23 cellular contexts compared by ENCODE assay signal in the genomic region with DNA sequence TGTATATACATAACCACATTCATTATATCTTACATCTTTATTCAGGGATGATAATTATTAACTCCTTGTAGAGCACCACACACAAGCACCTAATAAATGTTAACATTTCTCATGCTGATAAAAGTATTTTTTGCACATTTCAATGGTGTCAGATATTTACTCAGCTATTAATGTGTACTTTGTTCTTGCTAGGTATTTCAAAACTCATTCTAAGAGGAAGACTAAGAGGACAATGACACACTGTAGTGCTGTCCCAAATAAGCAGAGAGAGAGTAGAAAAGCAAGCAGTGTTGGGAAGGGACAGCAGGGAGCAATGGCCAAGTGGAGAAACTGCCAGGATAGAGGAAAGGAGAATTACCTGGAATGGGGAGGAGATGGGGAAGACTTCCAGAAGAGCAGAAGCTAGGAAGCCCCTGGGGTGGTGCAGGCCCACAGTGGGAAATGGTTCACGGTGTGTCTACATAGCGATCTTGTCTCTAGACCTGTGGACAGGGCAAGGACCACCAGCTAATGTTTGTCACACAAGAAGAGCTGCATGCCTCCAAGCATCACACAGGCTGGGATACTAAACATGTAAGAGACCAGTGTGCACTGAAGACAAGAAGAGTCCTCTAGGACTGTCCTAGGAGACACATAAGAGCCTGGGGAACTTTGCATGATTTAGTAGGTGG. TPM values are rescaled to one million over a fixed set of nuclear protein-coding genes. Genes with fewer than 3 reads are reported as not detected.
A peak's percentile ranks its signal among the peaks of the same experiment; 100 is the strongest.
DNase-seq lines count a peak whose midpoint lies in the region; ATAC-seq, FAIRE-seq and TF ChIP-seq lines count a peak whose summit lies in the region.
"Had no signal": no experiment of that assay in that cellular context is flagged by ENCODE, and none has a peak within 500 bp of the region (broad histone marks: within the 10 kb centered on the region; RNA-seq: fewer than 3 reads in every experiment).

No MANE protein-coding gene starts in this region.

- H3K4me2 ChIP-seq in HepG2 (ENCODE audit: low read depth, low read length) = peak overlapping the region; percentile 76

- no peak overlapping the region for H2AFZ ChIP-seq in HepG2 (ENCODE audit: low read length)
- H2AFZ ChIP-seq: GM23248 had no signal

- no peak for TF ChIP-seq CTCF in Calu3 (IDR thresholded peaks at IDR 0.05; ENCODE audit: unreplicated experiment)
- TF ChIP-seq CTCF in HepG2 (CRISPR knock-in tag; IDR thresholded peaks at IDR 0.05) = no peak

- CTCF ChIA-PET in Calu3 (lab: Charles Lee) (no interaction called here), HepG2 (lab: Yijun Ruan, JAX; ENCODE audit: low intra/inter-chr PET ratio, low total read pairs) (no interaction called here)

- no peaks in the 10 kb centered on the region for H3K27me3 Mint-ChIP-seq in Calu3 (ENCODE audit: unreplicated experiment)
- H3K27me3 Mint-ChIP-seq in activated T-helper 17 cell treated with anti-CD3 and anti-CD28 coated beads, Interleukin-2, amount 50 U/mL, for 72 hours = no peaks in the 10 kb centered on the region
- no peaks in the 10 kb centered on the region for H3K27me3 Mint-ChIP-seq in activated CD4-positive, alpha-beta T cell treated with anti-CD3 and anti-CD28 coated beads, Interleukin-2, amount 10 ng/mL, durations not matched to agents 24 days and 14 days
- H3K27me3 Mint-ChIP-seq: IgD-negative memory B cell had no signal

- peaks cover 6% of the 10 kb centered on the region for H3K36me3 Mint-ChIP-seq in Calu3 (ENCODE audit: insufficient read depth, unreplicated experiment)
- H3K36me3 Mint-ChIP-seq in activated T-helper 17 cell treated with anti-CD3 and anti-CD28 coated beads, Interleukin-2, amount 50 U/mL, for 72 hours (ENCODE audit: low read depth) = peaks cover 60% of the 10 kb centered on the region
- peaks cover 30% of the 10 kb centered on the region for H3K36me3 Mint-ChIP-seq in activated CD4-positive, alpha-beta T cell treated with anti-CD3 and anti-CD28 coated beads, Interleukin-2, amount 10 ng/mL, durations not matched to agents 24 days and 14 days (ENCODE audit: low read depth)

- FAIRE-seq in HepG2 (lab: Jason Lieb, UNC) (peak; percentile 94), small intestine (lab: Jason Lieb, UNC) (peak; percentile 68)

- H3K9me3 ChIP-seq in HepG2 (ENCODE audit: low read length) = no peaks in the 10 kb centered on the region
- H3K9me3 ChIP-seq in small intestine (ENCODE audit: control insufficient read depth, low read depth) = no peaks in the 10 kb centered on the region
- H3K9me3 ChIP-seq: BE2C had no signal

- in situ Hi-C loops in HepG2 (cut with HindIII; ENCODE audit: extremely low pct_ligation_motif_present, low pct_unique_long_range_greater_than_20kb) = no loop called here

- TF ChIP-seq EP300 in HepG2 (IDR thresholded peaks at IDR 0.05; ENCODE audit: low read depth in 2 of 2, low read length in 2 of 2) = peak in 1 of 2 experiments; percentile 86; a peak in 3 of 4 replicates
- TF ChIP-seq EP300 in HepG2 (CRISPR knock-in tag; IDR thresholded peaks at IDR 0.05; ENCODE audit: borderline replicate concordance) = peak; percentile 83

- 0% methylated on average over 2 of the region's 2 CpGs for WGBS in HepG2 (ENCODE audit: low lambda C conversion rate)
- WGBS in small intestine, 3 donors = 96 to 97% (median 96%) methylated on average over 2 of the region's 2 CpGs

- no peak for DNase-seq in Calu3
- peak; percentile 95 for DNase-seq in HepG2 (ENCODE audit: low spot score)
- no peak for DNase-seq in small intestine
- DNase-seq in activated CD4-positive, alpha-beta T cell treated with anti-CD3 and anti-CD28 coated beads, Interleukin-2, amount 10 ng/mL, durations not matched to agents 24 days and 14 days = no peak
- DNase-seq: BE2C, DMS 273 treated with DMSO at 0.1 percent for 48 hours, DMS79 treated with DMSO at 0.1 percent for 48 hours, GM23248, H9, HFFc6, Karpas-422, NCI-H1417 treated with DMSO at 0.1 percent for 48 hours, NCI-H187 treated with DMSO at 0.1 percent for 48 hours, NCI-H226, NCI-H510A treated with DMSO at 0.1 percent for 48 hours, NCI-H748 treated with DMSO at 0.1 percent for 48 hours, SHP77 treated with DMSO at 0.1 percent for 48 hours had no signal

- peaks cover 9% of the 10 kb centered on the region for H3K4me1 Mint-ChIP-seq in Calu3 (ENCODE audit: low read depth, unreplicated experiment)
- H3K4me1 Mint-ChIP-seq in activated T-helper 17 cell treated with anti-CD3 and anti-CD28 coated beads, Interleukin-2, amount 50 U/mL, for 72 hours = no peaks in the 10 kb centered on the region
- H3K4me1 Mint-ChIP-seq in activated CD4-positive, alpha-beta T cell treated with anti-CD3 and anti-CD28 coated beads, Interleukin-2, amount 10 ng/mL, durations not matched to agents 24 days and 14 days = peaks cover 4% of the 10 kb centered on the region
- H3K4me1 Mint-ChIP-seq: H9 had no signal

- peaks cover 5 to 24% of the 10 kb centered on the region in 2 experiments for H3K36me3 ChIP-seq in HepG2 (replicated peaks in 1 of 2; ENCODE audit: control insufficient read depth in 1 of 2, insufficient read depth in 2 of 2, low read length in 2 of 2)
- peaks cover 3 to 17% of the 10 kb centered on the region in 2 donors for H3K36me3 ChIP-seq in small intestine (ENCODE audit: control insufficient read depth in 2 of 2, insufficient read depth in 2 of 2, low read length in 2 of 2)

- peak; percentile 23 to 29; a peak in 1 of 4 replicates for TF ChIP-seq POLR2A in HepG2 (IDR thresholded peaks at IDR 0.05; ENCODE audit: insufficient read depth in 1 of 2, low read depth in 2 of 2, low read length in 2 of 2)

- TF ChIP-seq RAD21 in HepG2 (CRISPR knock-in tag; IDR thresholded peaks at IDR 0.05) = no peak

- BruUV-seq in Calu3 (replicated peaks; lab: Mats Ljungman, UMichigan) (no TSS peak), HepG2 (replicated peaks; lab: Mats Ljungman, UMichigan) (TSS peak; percentile 98)

- H3K27me3 ChIP-seq in HepG2 (ENCODE audit: control insufficient read depth in 1 of 2, insufficient read depth in 2 of 2, low read length in 2 of 2) (no peaks in the 10 kb centered on the region), small intestine (ENCODE audit: control insufficient read depth in 2 of 2, insufficient read depth in 2 of 2, low read length in 2 of 2) (no peaks in the 10 kb centered on the region)
- H3K27me3 ChIP-seq: BE2C had no signal

- H3K79me2 ChIP-seq in HepG2 (ENCODE audit: insufficient read depth, low read length) = peaks cover 4% of the 10 kb centered on the region

- H3K4me3 Mint-ChIP-seq in Calu3 (ENCODE audit: low read depth, unreplicated experiment) = no peak overlapping the region
- H3K4me3 Mint-ChIP-seq in activated T-helper 17 cell treated with anti-CD3 and anti-CD28 coated beads, Interleukin-2, amount 50 U/mL, for 72 hours = no peak overlapping the region
- no peak overlapping the region for H3K4me3 Mint-ChIP-seq in activated CD4-positive, alpha-beta T cell treated with anti-CD3 and anti-CD28 coated beads, Interleukin-2, amount 10 ng/mL, durations not matched to agents 24 days and 14 days
- H3K4me3 Mint-ChIP-seq: H9, HFFc6, IgD-negative memory B cell had no signal

- POLR2A ChIA-PET in HepG2 (lab: Yijun Ruan, JAX) = interaction anchor here (0.9 to 2.0 kb wide), 7 partner anchors 20 to 168 kb away, joined by 4 to 6 read pairs (median 4); a partner anchor contains a TSS

- H3K4me3 ChIP-seq in HepG2 (replicated peaks in 1 of 3; ENCODE audit: insufficient read depth in 1 of 3, low read depth in 2 of 3, low read length in 3 of 3) = peak overlapping the region in 1 of 3 experiments; percentile 45; a peak in 2 of 6 replicates
- H3K4me3 ChIP-seq in small intestine (ENCODE audit: low read depth in 1 of 2, low read length in 2 of 2) = no peak overlapping the region
- H3K4me3 ChIP-seq: GM23248, SK-N-MC had no signal

- peak overlapping the region; percentile 14 for H3K27ac Mint-ChIP-seq in Calu3 (ENCODE audit: unreplicated experiment)
- H3K27ac Mint-ChIP-seq in activated T-helper 17 cell treated with anti-CD3 and anti-CD28 coated beads, Interleukin-2, amount 50 U/mL, for 72 hours = peak overlapping the region; percentile 2
- H3K27ac Mint-ChIP-seq in activated CD4-positive, alpha-beta T cell treated with anti-CD3 and anti-CD28 coated beads, Interleukin-2, amount 10 ng/mL, durations not matched to agents 24 days and 14 days = no peak overlapping the region
- H3K27ac Mint-ChIP-seq: HFFc6 had no signal

- intact Hi-C loops in Calu3 (cut with micrococcal nuclease; ENCODE audit: unreplicated experiment) = no loop called here
- intact Hi-C loops in HepG2 (cut with micrococcal nuclease; ENCODE audit: unreplicated experiment) = loop anchor here (5.0 kb wide), 2 partner anchors 48 to 138 kb away; no protein-coding TSS in a partner anchor
- intact Hi-C loops in activated CD4-positive, alpha-beta T cell treated with anti-CD3 and anti-CD28 coated beads, Interleukin-2, amount 10 ng/mL, durations not matched to agents 24 days and 14 days (cut with micrococcal nuclease) = no loop called here

- H3K27ac ChIP-seq in HepG2 (ENCODE audit: extremely low read length, insufficient read depth, low read length) (peak overlapping the region; percentile 86), small intestine (ENCODE audit: low read depth in 1 of 2, low read length in 1 of 2) (no peak overlapping the region)
- H3K27ac ChIP-seq: GM23248, RWPE1, SK-N-MC had no signal

- no peaks in the 10 kb centered on the region for H4K20me1 ChIP-seq in HepG2 (ENCODE audit: insufficient read depth, low read length)

- peaks cover 2% of the 10 kb centered on the region for H3K9me3 Mint-ChIP-seq in Calu3 (ENCODE audit: low read depth, unreplicated experiment)
- H3K9me3 Mint-ChIP-seq in activated T-helper 17 cell treated with anti-CD3 and anti-CD28 coated beads, Interleukin-2, amount 50 U/mL, for 72 hours = no peaks in the 10 kb centered on the region
- H3K9me3 Mint-ChIP-seq in activated CD4-positive, alpha-beta T cell treated with anti-CD3 and anti-CD28 coated beads, Interleukin-2, amount 10 ng/mL, durations not matched to agents 24 days and 14 days = peaks cover 4% of the 10 kb centered on the region
- H3K9me3 Mint-ChIP-seq: HFFc6 had no signal

- H3K9ac ChIP-seq in HepG2 (ENCODE audit: insufficient read depth, low read depth, low read length) = peak overlapping the region; percentile 59
- H3K9ac ChIP-seq: GM23248 had no signal

- H3K4me1 ChIP-seq in HepG2 (ENCODE audit: insufficient read depth, low read length) (peaks cover 52% of the 10 kb centered on the region), small intestine (ENCODE audit: control insufficient read depth in 2 of 2, insufficient read depth in 1 of 2, low read depth in 1 of 2, low read length in 1 of 2) (peaks cover 0 to 2% of the 10 kb centered on the region in 2 donors)
- H3K4me1 ChIP-seq: BE2C had no signal

- ATAC-seq in activated T-helper 17 cell treated with anti-CD3 and anti-CD28 coated beads, Interleukin-2, amount 50 U/mL, for 72 hours (replicated peaks) = no peak
- ATAC-seq in HepG2 = peak; percentile 99
- ATAC-seq in HG02870 (IDR thresholded peaks at IDR 0.05; ENCODE audit: unreplicated experiment) = no peak
- ATAC-seq in GM21619 (IDR thresholded peaks at IDR 0.05; ENCODE audit: unreplicated experiment) = no peak

RNA-seq across cellular contexts. Expression of a gene that starts 55.3 kb away (rescaled TPM):
- total RNA-seq in Calu3 (2022) (24.4 and 24.7 TPM in 2 replicates), HepG2 (2016; rRNA removed; fragmentation: Illumina TruSeq; extraction: Trizol) (80.1 and 103 TPM in 2 replicates)
- 10 to 100 TPM; 25.7 to 27.0 TPM for total RNA-seq in activated T-helper 17 cell treated with anti-CD3 and anti-CD28 coated beads, Interleukin-2, amount 50 U/mL, for 72 hours
- 37.4 and 43.4 TPM in 2 replicates for total RNA-seq in HepG2 (2016; cell fraction: cytosol; rRNA removed; fragmentation: Illumina TruSeq; extraction: Trizol; ENCODE audit: low read depth)
- total RNA-seq in HepG2 (2016; cell fraction: insoluble cytoplasmic fraction; rRNA removed; fragmentation: Illumina TruSeq; extraction: Trizol) = 81.0 and 99.9 TPM in 2 replicates
- total RNA-seq in HepG2 (2016; cell fraction: membrane; rRNA removed; fragmentation: Illumina TruSeq; extraction: Trizol) = 77.6 and 80.4 TPM in 2 replicates
- total RNA-seq in HepG2 (2016; cell fraction: nucleus; rRNA removed; fragmentation: Illumina TruSeq; extraction: Trizol) = 80.5 and 89.7 TPM in 2 replicates
- polyA plus RNA-seq in HepG2 (2011; rRNA removed) (19.6 and 23.4 TPM in 2 replicates), small intestine (10 to 100 TPM; 23.0 to 26.4 (median 25.4) TPM)
- polyA plus RNA-seq in HepG2 (2011; cell fraction: cytosol; rRNA removed) = 9.3 and 13.2 TPM in 2 replicates
- polyA plus RNA-seq in HepG2 (2011; cell fraction: nucleus; rRNA removed) = 14.0 and 14.7 TPM in 2 replicates
- 35.1 and 43.4 TPM in 2 replicates for polyA plus RNA-seq in HepG2 (2012)
- 37.5 and 43.9 TPM in 2 replicates for polyA plus RNA-seq in HepG2 (2016; cell fraction: cytosol; fragmentation: Illumina TruSeq; extraction: Trizol; ENCODE audit: low read depth)
- polyA plus RNA-seq in HepG2 (2016; cell fraction: insoluble cytoplasmic fraction; fragmentation: Illumina TruSeq; extraction: Trizol; ENCODE audit: low read depth) = 94.9 and 98.5 TPM in 2 replicates
- polyA plus RNA-seq in HepG2 (2016; cell fraction: membrane; fragmentation: Illumina TruSeq; extraction: Trizol; ENCODE audit: low read depth) = 69.8 and 72.8 TPM in 2 replicates
- polyA plus RNA-seq in HepG2 (2016; cell fraction: nucleus; fragmentation: Illumina TruSeq; extraction: Trizol; ENCODE audit: insufficient read depth, low read depth) = 103 and 104 TPM in 2 replicates
- polyA minus RNA-seq in HepG2 (2011; rRNA and poly(A)+ RNA removed; ENCODE audit: low replicate concordance) = 8.6 and 10.2 TPM in 2 replicates
- 11.7 and 12.2 TPM in 2 replicates for polyA minus RNA-seq in HepG2 (2011; cell fraction: cytosol; rRNA and poly(A)+ RNA removed)
- polyA minus RNA-seq in HepG2 (2011; cell fraction: nucleus; rRNA and poly(A)+ RNA removed) = 49.2 and 63.3 TPM in 2 replicates
- 22.6 and 22.7 TPM in 2 replicates for total RNA-seq in activated CD4-positive, alpha-beta T cell treated with anti-CD3 and anti-CD28 coated beads, Interleukin-2, amount 10 ng/mL, durations not matched to agents 24 days and 14 days

RNA-seq across cellular contexts. Expression of a gene that starts 55.4 kb away (rescaled TPM):
- total RNA-seq in Calu3 (2022) (32.7 and 35.1 TPM in 2 replicates), HepG2 (2016; rRNA removed; fragmentation: Illumina TruSeq; extraction: Trizol) (43.5 and 56.0 TPM in 2 replicates)
- total RNA-seq in activated T-helper 17 cell treated with anti-CD3 and anti-CD28 coated beads, Interleukin-2, amount 50 U/mL, for 72 hours = 10 to 100 TPM; 32.7 to 43.7 TPM
- 14.4 and 15.3 TPM in 2 replicates for total RNA-seq in HepG2 (2016; cell fraction: cytosol; rRNA removed; fragmentation: Illumina TruSeq; extraction: Trizol; ENCODE audit: low read depth)
- total RNA-seq in HepG2 (2016; cell fraction: insoluble cytoplasmic fraction; rRNA removed; fragmentation: Illumina TruSeq; extraction: Trizol) = 43.0 and 58.6 TPM in 2 replicates
- 26.8 and 30.0 TPM in 2 replicates for total RNA-seq in HepG2 (2016; cell fraction: membrane; rRNA removed; fragmentation: Illumina TruSeq; extraction: Trizol)
- total RNA-seq in HepG2 (2016; cell fraction: nucleus; rRNA removed; fragmentation: Illumina TruSeq; extraction: Trizol) = 46.7 and 53.3 TPM in 2 replicates
- polyA plus RNA-seq in HepG2 (2011; rRNA removed) (14.4 and 21.8 TPM in 2 replicates), small intestine (10 to 100 TPM in 2 of 3 donors, 1 to 10 TPM in 1; 9.5 to 22.8 (median 12.9) TPM)
- 8.2 and 10.9 TPM in 2 replicates for polyA plus RNA-seq in HepG2 (2011; cell fraction: cytosol; rRNA removed)
- 11.9 and 14.1 TPM in 2 replicates for polyA plus RNA-seq in HepG2 (2011; cell fraction: nucleus; rRNA removed)
- 8.8 and 16.2 TPM in 2 replicates for polyA plus RNA-seq in HepG2 (2012)
- polyA plus RNA-seq in HepG2 (2016; cell fraction: cytosol; fragmentation: Illumina TruSeq; extraction: Trizol; ENCODE audit: low read depth) = 10.6 and 10.7 TPM in 2 replicates
- polyA plus RNA-seq in HepG2 (2016; cell fraction: insoluble cytoplasmic fraction; fragmentation: Illumina TruSeq; extraction: Trizol; ENCODE audit: low read depth) = 54.2 and 57.0 TPM in 2 replicates
- polyA plus RNA-seq in HepG2 (2016; cell fraction: membrane; fragmentation: Illumina TruSeq; extraction: Trizol; ENCODE audit: low read depth) = 15.8 and 20.8 TPM in 2 replicates
- 41.2 and 46.6 TPM in 2 replicates for polyA plus RNA-seq in HepG2 (2016; cell fraction: nucleus; fragmentation: Illumina TruSeq; extraction: Trizol; ENCODE audit: insufficient read depth, low read depth)
- 9.6 and 17.7 TPM in 2 replicates for polyA minus RNA-seq in HepG2 (2011; rRNA and poly(A)+ RNA removed; ENCODE audit: low replicate concordance)
- 7.4 and 9.8 TPM in 2 replicates for polyA minus RNA-seq in HepG2 (2011; cell fraction: cytosol; rRNA and poly(A)+ RNA removed)
- polyA minus RNA-seq in HepG2 (2011; cell fraction: nucleus; rRNA and poly(A)+ RNA removed) = 39.0 TPM in 2 replicates
- 35.5 and 38.6 TPM in 2 replicates for total RNA-seq in activated CD4-positive, alpha-beta T cell treated with anti-CD3 and anti-CD28 coated beads, Interleukin-2, amount 10 ng/mL, durations not matched to agents 24 days and 14 days
